1 cellular context compared by ENCODE assay signal in genomic region chr18:25279133-25279532, GRCh38.
TF ChIP-seq lines count a peak whose summit lies in the region.

No MANE protein-coding gene starts in this region.

TF ChIP-seq in HepG2, 621 proteins besides CTCF, POLR2A, EP300 and RAD21:
- TF ChIP-seq CENPT (CRISPR knock-in tag; IDR thresholded peaks at IDR 0.05; ENCODE audit: low read depth) = no peak
- TF ChIP-seq, protein P1, sequence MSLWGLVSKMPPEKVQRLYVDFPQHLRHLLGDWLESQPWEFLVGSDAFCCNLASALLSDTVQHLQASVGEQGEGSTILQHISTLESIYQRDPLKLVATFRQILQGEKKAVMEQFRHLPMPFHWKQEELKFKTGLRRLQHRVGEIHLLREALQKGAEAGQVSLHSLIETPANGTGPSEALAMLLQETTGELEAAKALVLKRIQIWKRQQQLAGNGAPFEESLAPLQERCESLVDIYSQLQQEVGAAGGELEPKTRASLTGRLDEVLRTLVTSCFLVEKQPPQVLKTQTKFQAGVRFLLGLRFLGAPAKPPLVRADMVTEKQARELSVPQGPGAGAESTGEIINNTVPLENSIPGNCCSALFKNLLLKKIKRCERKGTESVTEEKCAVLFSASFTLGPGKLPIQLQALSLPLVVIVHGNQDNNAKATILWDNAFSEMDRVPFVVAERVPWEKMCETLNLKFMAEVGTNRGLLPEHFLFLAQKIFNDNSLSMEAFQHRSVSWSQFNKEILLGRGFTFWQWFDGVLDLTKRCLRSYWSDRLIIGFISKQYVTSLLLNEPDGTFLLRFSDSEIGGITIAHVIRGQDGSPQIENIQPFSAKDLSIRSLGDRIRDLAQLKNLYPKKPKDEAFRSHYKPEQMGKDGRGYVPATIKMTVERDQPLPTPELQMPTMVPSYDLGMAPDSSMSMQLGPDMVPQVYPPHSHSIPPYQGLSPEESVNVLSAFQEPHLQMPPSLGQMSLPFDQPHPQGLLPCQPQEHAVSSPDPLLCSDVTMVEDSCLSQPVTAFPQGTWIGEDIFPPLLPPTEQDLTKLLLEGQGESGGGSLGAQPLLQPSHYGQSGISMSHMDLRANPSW (CRISPR knock-in tag; IDR thresholded peaks at IDR 0.05; ENCODE audit: borderline replicate concordance) = no peak
- TF ChIP-seq ZBTB1 (CRISPR knock-in tag; IDR thresholded peaks at IDR 0.05; ENCODE audit: borderline replicate concordance) = no peak
- TF ChIP-seq PAWR (CRISPR knock-in tag; IDR thresholded peaks at IDR 0.05; ENCODE audit: borderline replicate concordance) = no peak
- no peak for TF ChIP-seq PHF20 (CRISPR knock-in tag; IDR thresholded peaks at IDR 0.05)
- no peak for TF ChIP-seq THRA (CRISPR knock-in tag; IDR thresholded peaks at IDR 0.05; ENCODE audit: borderline replicate concordance)
- no peak for TF ChIP-seq ZNF710 (CRISPR knock-in tag; IDR thresholded peaks at IDR 0.05; ENCODE audit: borderline replicate concordance)
- TF ChIP-seq ZNF20 (CRISPR knock-in tag; IDR thresholded peaks at IDR 0.05) = no peak
- no peak for TF ChIP-seq PRMT3 (CRISPR knock-in tag; IDR thresholded peaks at IDR 0.05; ENCODE audit: borderline replicate concordance, low read depth)
- TF ChIP-seq U2AF2 (IDR thresholded peaks at IDR 0.05; ENCODE audit: low read depth, low read length) = no peak
- TF ChIP-seq, protein P2, sequence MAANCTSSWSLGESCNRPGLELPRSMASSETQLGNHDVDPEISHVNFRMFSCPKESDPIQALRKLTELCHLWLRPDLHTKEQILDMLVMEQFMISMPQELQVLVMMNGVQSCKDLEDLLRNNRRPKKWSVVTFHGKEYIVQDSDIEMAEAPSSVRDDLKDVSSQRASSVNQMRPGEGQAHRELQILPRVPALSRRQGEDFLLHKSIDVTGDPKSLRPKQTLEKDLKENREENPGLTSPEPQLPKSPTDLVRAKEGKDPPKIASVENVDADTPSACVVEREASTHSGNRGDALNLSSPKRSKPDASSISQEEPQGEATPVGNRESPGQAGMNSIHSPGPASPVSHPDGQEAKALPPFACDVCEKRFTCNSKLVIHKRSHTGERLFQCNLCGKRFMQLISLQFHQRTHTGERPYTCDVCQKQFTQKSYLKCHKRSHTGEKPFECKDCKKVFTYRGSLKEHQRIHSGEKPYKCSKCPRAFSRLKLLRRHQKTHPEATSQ (CRISPR knock-in tag; IDR thresholded peaks at IDR 0.05; ENCODE audit: borderline replicate concordance) = no peak
- TF ChIP-seq SMAD9 (CRISPR knock-in tag; IDR thresholded peaks at IDR 0.05) = no peak
- no peak for TF ChIP-seq CBX1 (IDR thresholded peaks at IDR 0.05; ENCODE audit: low read depth)
- no peak for TF ChIP-seq TSC22D2 (CRISPR knock-in tag; IDR thresholded peaks at IDR 0.05; ENCODE audit: borderline replicate concordance)
- TF ChIP-seq FOXK1 (CRISPR knock-in tag; IDR thresholded peaks at IDR 0.05; ENCODE audit: borderline replicate concordance, low read depth) = no peak
- no peak for TF ChIP-seq FOXM1 (CRISPR knock-in tag; IDR thresholded peaks at IDR 0.05)
- no peak for TF ChIP-seq ZNF431 (CRISPR knock-in tag; IDR thresholded peaks at IDR 0.05; ENCODE audit: borderline replicate concordance, low read depth)
- TF ChIP-seq ZNF354B (CRISPR knock-in tag; IDR thresholded peaks at IDR 0.05) = no peak
- no peak for TF ChIP-seq RXRA (CRISPR knock-in tag; IDR thresholded peaks at IDR 0.05)
- TF ChIP-seq ZSCAN20 (CRISPR knock-in tag; IDR thresholded peaks at IDR 0.05; ENCODE audit: borderline replicate concordance) = no peak
TF ChIP-seq in HepG2: peak in this region for 0.
